In the genomic region with DNA sequence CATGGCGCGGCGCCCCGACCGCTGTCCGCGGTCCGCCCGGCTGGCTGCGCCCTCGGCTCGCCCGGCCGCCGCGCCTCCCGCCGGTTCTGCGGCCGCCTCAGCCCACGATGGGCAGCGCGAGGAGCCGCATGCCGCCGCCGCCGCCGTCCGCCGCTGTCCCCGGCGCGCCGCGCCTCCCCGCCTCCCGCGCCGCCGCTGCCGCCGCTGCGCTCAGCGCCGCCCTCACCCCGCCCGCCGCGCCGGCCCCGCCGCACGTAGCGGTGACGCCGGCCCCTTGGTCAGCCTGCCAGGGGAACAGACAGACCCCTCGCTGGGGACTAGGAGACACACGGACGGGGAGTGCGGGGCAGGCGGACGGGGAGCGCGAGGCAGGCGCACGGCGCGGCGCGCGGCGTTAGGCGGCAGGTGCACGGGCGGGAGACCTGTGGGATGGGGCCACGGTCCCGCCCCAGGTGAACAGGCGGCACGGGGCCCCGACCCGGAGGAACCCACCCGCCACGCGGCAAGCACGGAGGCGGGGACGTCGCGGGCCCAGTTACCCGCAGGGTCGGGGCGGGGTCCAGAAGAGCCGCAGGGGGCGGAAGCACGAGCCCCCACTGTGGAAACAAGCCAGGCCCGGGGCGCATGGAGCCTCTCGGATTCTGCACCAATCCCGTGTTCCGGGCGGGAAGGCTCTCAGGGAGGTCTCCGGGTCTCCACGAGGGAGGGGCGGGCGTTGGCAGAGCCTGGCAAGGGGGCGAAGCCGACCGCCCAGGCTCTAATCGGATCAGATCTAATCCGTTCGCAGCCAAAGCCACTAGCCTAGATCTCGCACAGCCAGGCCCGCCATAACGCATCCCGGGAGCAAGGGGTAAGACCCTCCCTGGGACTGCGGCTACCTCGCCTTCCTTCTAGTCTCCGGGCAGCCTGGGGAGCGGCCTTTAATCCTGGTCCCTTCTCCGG, we compare ENCODE assay signal across 8 cellular contexts. TPM values are rescaled to one million over a fixed set of nuclear protein-coding genes. Genes with fewer than 3 reads are reported as not detected.
DNase-seq lines count a peak whose midpoint lies in the region; ATAC-seq and TF ChIP-seq lines count a peak whose summit lies in the region.

CSPG5 (minus strand) TSS at position 175 of the 942 bp plus-strand sequence; CDS start at position 3, 172 bp downstream.

- H3K36me3 Mint-ChIP-seq in activated naive CD4-positive, alpha-beta T cell treated with anti-CD3 and anti-CD28 coated beads, Interleukin-2, amount 50 U/mL, for 72 hours = no peaks in the 10 kb centered on the region

- ATAC-seq in activated naive CD4-positive, alpha-beta T cell treated with anti-CD3 and anti-CD28 coated beads, Interleukin-2, amount 50 U/mL, for 72 hours = peak; percentile 51 to 58
- peak; percentile 42 to 70 (median 51) for ATAC-seq in psoas muscle
- no peak for ATAC-seq in HG03439 (IDR thresholded peaks at IDR 0.05; ENCODE audit: unreplicated experiment)

- H3K27me3 ChIP-seq in left ventricle myocardium inferior (ENCODE audit: low read depth) = peaks cover 29% of the 10 kb centered on the region
- no peaks in the 10 kb centered on the region for H3K27me3 ChIP-seq in psoas muscle (ENCODE audit: insufficient read depth in 3 of 3, low read length in 2 of 3)

- peak within 1 kb of the TSS; percentile 62 for H3K4me3 ChIP-seq in GM12864 (ENCODE audit: low read depth, low read length)
- peak within 1 kb of the TSS; percentile 72 for H3K4me3 ChIP-seq in left ventricle myocardium inferior
- H3K4me3 ChIP-seq in psoas muscle = peak within 1 kb of the TSS; percentile 72

- no peaks in the 10 kb centered on the region for H3K36me3 ChIP-seq in left ventricle myocardium inferior
- no peaks in the 10 kb centered on the region for H3K36me3 ChIP-seq in psoas muscle (ENCODE audit: insufficient read depth in 1 of 2, low read depth in 1 of 2)

- H3K9me3 ChIP-seq in left ventricle myocardium inferior (replicated peaks) (no peaks in the 10 kb centered on the region), psoas muscle (no peaks in the 10 kb centered on the region)

- H3K27ac ChIP-seq in left ventricle myocardium inferior (replicated peaks) (no peak within 1 kb of the TSS), psoas muscle (no peak within 1 kb of the TSS)

- WGBS in psoas muscle, 3 donors = 5 to 8% (median 6%) methylated on average over 74 to 121 of the region's 121 CpGs

- TF ChIP-seq CTCF in GM12864 (IDR thresholded peaks at IDR 0.05; ENCODE audit: low read depth, low read length, missing control alignments) = no peak
- TF ChIP-seq CTCF in left ventricle myocardium inferior (IDR thresholded peaks at IDR 0.05; ENCODE audit: borderline replicate concordance) = no peak
- TF ChIP-seq CTCF in psoas muscle (IDR thresholded peaks at IDR 0.05) = no peak

- no peak within 1 kb of the TSS for H3K27ac Mint-ChIP-seq in activated naive CD4-positive, alpha-beta T cell treated with anti-CD3 and anti-CD28 coated beads, Interleukin-2, amount 50 U/mL, for 72 hours

- H3K4me1 ChIP-seq in left ventricle myocardium inferior (peaks cover 19% of the 10 kb centered on the region), psoas muscle (peaks cover 11% of the 10 kb centered on the region)

- DNase-seq in GM12864 (ENCODE audit: low read depth) (no peak), NCI-H524 treated with DMSO at 0.1 percent for 48 hours (lab: John Stamatoyannopoulos, UW) (peak; percentile 31), left ventricle myocardium inferior (peak; percentile 28), psoas muscle (peak; percentile 37 to 64), T1000 (lab: John Stamatoyannopoulos, UW) (no peak), AML-193 (lab: John Stamatoyannopoulos, UW) (no peak)
- peak in 1 of 2 donors; percentile 41 for DNase-seq in activated naive CD4-positive, alpha-beta T cell treated with anti-CD3 and anti-CD28 coated beads, Interleukin-2, amount 50 U/mL, for 72 hours (ENCODE audit: low spot score in 2 of 2)

- intact Hi-C loops in left ventricle myocardium inferior (cut with micrococcal nuclease) (no loop called here), psoas muscle (cut with DNase I) (no loop called here)

- H3K9me3 Mint-ChIP-seq in activated naive CD4-positive, alpha-beta T cell treated with anti-CD3 and anti-CD28 coated beads, Interleukin-2, amount 50 U/mL, for 72 hours = no peaks in the 10 kb centered on the region

RNA-seq across cellular contexts. Expression of gene CSPG5, which starts in this region (rescaled TPM):
- 1 to 10 TPM in 1 of 2 donors, under 1 TPM in 1; 0.16 to 1.2 TPM for total RNA-seq in activated naive CD4-positive, alpha-beta T cell treated with anti-CD3 and anti-CD28 coated beads, Interleukin-2, amount 50 U/mL, for 72 hours
- total RNA-seq in left ventricle myocardium inferior (0.22 TPM), psoas muscle (1 to 10 TPM in 1 of 4 donors, under 1 TPM in 3; 0.18 to 1.1 (median 0.35) TPM)
- polyA plus RNA-seq in psoas muscle = under 1 TPM in 2 of 3 donors, not detected in 1; 0.21 to 0.25 TPM

Comparison
In these comparisons a context has a peak if more than half of its experiments do, and no peak if none do; other contexts are left out.
1. Peak in DNase-seq and H3K4me3 ChIP-seq in left ventricle myocardium inferior; RNA of the gene not detected or under 1 TPM.
2. DNase-seq: peak in NCI-H524 treated with DMSO at 0.1 percent for 48 hours (single experiment) and psoas muscle (2 of 2); none in GM12864 (single experiment), T1000 (single experiment) and AML-193 (0 of 2).
3. Peak in every context shown above with its lines, with median percentiles within 50 percentile points of each other: H3K4me3 ChIP-seq.